In genomic region chr6:149749594-149750135, GRCh38 we compare ENCODE assay signal across 8 cellular contexts. TPM values are rescaled to one million over a fixed set of nuclear protein-coding genes. Genes with fewer than 3 reads are reported as not detected.
DNase-seq lines count a peak whose midpoint lies in the region; TF ChIP-seq lines count a peak whose summit lies in the region.

TSS of gene PCMT1 (plus strand) at chr6:149749741. CDS start at chr6:149749902, 161 bp downstream.

- DNase-seq in GF-D8 (lab: John Stamatoyannopoulos, UW) (peak; percentile 76), HCEC 1CT (peak; percentile 89), MM.1S (peak; percentile 87), SJSA1 (ENCODE audit: low read depth in 1 of 2, low spot score in 2 of 2) (peak; percentile 79 to 94), foreskin melanocyte (peak; percentile 79), neuronal stem cell (ENCODE audit: low spot score) (peak; percentile 92)
- peak; percentile 68 to 91 (median 74) for DNase-seq in activated naive CD4-positive, alpha-beta T cell (lab: John Stamatoyannopoulos, UW)

- H3K4ac ChIP-seq in neuronal stem cell (ENCODE audit: low read length): peak within 1 kb of the TSS; percentile 84

- peaks cover 10% of the 10 kb centered on the region for H3K79me1 ChIP-seq in neuronal stem cell (ENCODE audit: low read depth, low read length)

- TF ChIP-seq CTCF in MM.1S (IDR thresholded peaks at IDR 0.05; ENCODE audit: low read length) (no peak), subcutaneous adipose tissue (IDR thresholded peaks at IDR 0.05; ENCODE audit: low read depth) (no peak)

- peak within 1 kb of the TSS; percentile 70 for H2AK5ac ChIP-seq in neuronal stem cell (ENCODE audit: low read depth, low read length)

- H4K8ac ChIP-seq in neuronal stem cell (ENCODE audit: low read depth, low read length): no peak within 1 kb of the TSS

- H3K4me1 ChIP-seq in MM.1S (ENCODE audit: low read length): 0 out of 2 replicates have a peak, but pooled peaks cover 6% of the 10 kb centered on the region
- H3K4me1 ChIP-seq in SJSA1 (replicated peaks): peaks cover 27% of the 10 kb centered on the region
- peaks cover 0 to 6% of the 10 kb centered on the region in 2 donors for H3K4me1 ChIP-seq in neuronal stem cell (ENCODE audit: control insufficient read depth in 2 of 2, insufficient read depth in 1 of 2, low read depth in 1 of 2, low read length in 2 of 2)

- H3K27ac ChIP-seq in MM.1S (ENCODE audit: low read length): peak within 1 kb of the TSS; percentile 21; the same call in 1 of the 2 replicates
- peak within 1 kb of the TSS; percentile 46 for H3K27ac ChIP-seq in SJSA1
- H3K27ac ChIP-seq in neuronal stem cell (replicated peaks; ENCODE audit: low read length): peak within 1 kb of the TSS; percentile 92

- H3K18ac ChIP-seq in neuronal stem cell (ENCODE audit: low read length): peak within 1 kb of the TSS; percentile 97

- WGBS in neuronal stem cell (ENCODE audit: extremely low coverage in 2 of 2, insufficient read length in 2 of 2, insufficient replicate concordance in 1 of 2), 2 donors: no CpG with 5 or more reads among the region's 60 CpGs

- H3K9ac ChIP-seq in MM.1S (ENCODE audit: low read length): peak within 1 kb of the TSS; percentile 78; the same call in 1 of the 2 replicates
- peak within 1 kb of the TSS; percentile 95 for H3K9ac ChIP-seq in neuronal stem cell (ENCODE audit: low read depth, low read length, poor library complexity)

- peak within 1 kb of the TSS; percentile 88 for H2BK5ac ChIP-seq in neuronal stem cell (ENCODE audit: low read length)

- H3K27me3 ChIP-seq in MM.1S (replicated peaks; ENCODE audit: insufficient read depth, low read length) (no peaks in the 10 kb centered on the region), SJSA1 (replicated peaks) (no peaks in the 10 kb centered on the region), neuronal stem cell (ENCODE audit: control insufficient read depth in 3 of 3, insufficient read depth in 3 of 3, low read depth in 1 of 3, low read length in 3 of 3) (no peaks in the 10 kb centered on the region)

- H2AFZ ChIP-seq in MM.1S (ENCODE audit: low read length): peak within 1 kb of the TSS; percentile 90
- peak within 1 kb of the TSS; percentile 100 for H2AFZ ChIP-seq in neuronal stem cell (ENCODE audit: low read length)

- H2BK120ac ChIP-seq in neuronal stem cell (ENCODE audit: low read depth, low read length): no peak within 1 kb of the TSS

- H2BK12ac ChIP-seq in neuronal stem cell (ENCODE audit: low read length): no peak within 1 kb of the TSS

- no peaks in the 10 kb centered on the region for H4K20me1 ChIP-seq in MM.1S (ENCODE audit: insufficient read depth, low read length)

- H2BK15ac ChIP-seq in neuronal stem cell (ENCODE audit: low read length): peak within 1 kb of the TSS; percentile 6

- no peaks in the 10 kb centered on the region for H3K9me2 ChIP-seq in MM.1S (replicated peaks; ENCODE audit: insufficient read depth, low read length)

- H3K4me2 ChIP-seq in MM.1S (ENCODE audit: low read depth, low read length) (peak within 1 kb of the TSS; percentile 62; the same call in 1 of the 2 replicates), neuronal stem cell (ENCODE audit: insufficient read depth, low read length, poor library complexity, severe bottlenecking) (peak within 1 kb of the TSS; percentile 89)

- H3K36me3 ChIP-seq in MM.1S (replicated peaks; ENCODE audit: insufficient read depth, low read length): no peaks in the 10 kb centered on the region
- H3K36me3 ChIP-seq in SJSA1: peaks cover 16% of the 10 kb centered on the region
- H3K36me3 ChIP-seq in neuronal stem cell (replicated peaks in 1 of 2; ENCODE audit: control insufficient read depth in 2 of 2, insufficient read depth in 2 of 2, low read length in 2 of 2): no peaks in the 10 kb centered on the region

- peak within 1 kb of the TSS; percentile 100 for H3K23ac ChIP-seq in neuronal stem cell (ENCODE audit: low read depth, low read length, poor library complexity)

- H3K4me3 ChIP-seq in MM.1S (ENCODE audit: low read length): peak within 1 kb of the TSS; percentile 79
- H3K4me3 ChIP-seq in SJSA1: peak within 1 kb of the TSS; percentile 95
- H3K4me3 ChIP-seq in neuronal stem cell (ENCODE audit: low read length in 2 of 2): peak within 1 kb of the TSS; percentile 75 to 96

- peak within 1 kb of the TSS; percentile 85 for H3K14ac ChIP-seq in neuronal stem cell (ENCODE audit: low read length)

- peaks cover 3% of the 10 kb centered on the region; the same call in 1 of the 2 replicates for H3F3A ChIP-seq in MM.1S (ENCODE audit: insufficient read depth, low read length)

- H4K91ac ChIP-seq in neuronal stem cell (ENCODE audit: low read depth, low read length, poor library complexity): no peak within 1 kb of the TSS

- peaks cover 60% of the 10 kb centered on the region for H3K79me2 ChIP-seq in MM.1S (ENCODE audit: low read length)

- H3K9me3 ChIP-seq in MM.1S (replicated peaks; ENCODE audit: insufficient read depth, low read length) (no peaks in the 10 kb centered on the region), SJSA1 (replicated peaks) (peaks cover 4% of the 10 kb centered on the region; the same call in 1 of the 2 replicates), neuronal stem cell (replicated peaks in 1 of 2; ENCODE audit: control insufficient read depth in 2 of 2, insufficient read depth in 1 of 2, low read depth in 1 of 2, low read length in 2 of 2) (peaks cover 0 to 2% of the 10 kb centered on the region in 2 donors)

RNA-seq across cellular contexts. Expression of gene PCMT1, which starts in this region (rescaled TPM):
- 90.1 and 199 TPM in 2 replicates for total RNA-seq in SJSA1 (2014; rRNA removed; shearing (Covaris generic))
- 46.7 TPM for polyA plus RNA-seq in neuronal stem cell (2013, experiment 1 of 2)
- polyA plus RNA-seq in neuronal stem cell (2013, experiment 2 of 2): 47.4 TPM
- total RNA-seq in subcutaneous adipose tissue: 100 to 1,000 TPM in 2 of 4 donors, 10 to 100 TPM in 2; 76.1 to 128 (median 101) TPM

Comparison
In these comparisons a context has a peak if more than half of its experiments do, and no peak if none do; other contexts are left out.
1. Peak in every context shown above with its lines: DNase-seq, H3K4me3 ChIP-seq and H3K27ac ChIP-seq.
2. H3K27ac ChIP-seq: peak in every context shown above with its lines; median percentile 92 in neuronal stem cell; 46 in SJSA1; 21 in MM.1S.